ENCODE assay signal across 9 cellular contexts in genomic region chr7:104317944-104318629, GRCh38. TPM values are rescaled to one million over a fixed set of nuclear protein-coding genes. Genes with fewer than 3 reads are reported as not detected.
"Had no signal": no experiment of that assay in that cellular context is flagged by ENCODE, and none has a peak within 500 bp of the region (broad histone marks: within the 10 kb centered on the region; RNA-seq: fewer than 3 reads in every experiment).

No MANE protein-coding gene starts in this region.

- H3K4me3 ChIP-seq: GM23248 had no signal

- H3K4me3 Mint-ChIP-seq: IgD-negative memory B cell had no signal

- H3K27ac Mint-ChIP-seq: IgD-negative memory B cell had no signal

- FAIRE-seq: H1, H54 had no signal

- DNase-seq: GM23248, H9, HCEC 1CT, KG1 had no signal

- H3K36me3 Mint-ChIP-seq: IgD-negative memory B cell had no signal

- H2AFZ ChIP-seq: GM23248 had no signal

- H3K9ac ChIP-seq: GM23248 had no signal

- H3K27ac ChIP-seq: GM23248, HL-60 had no signal

- H3K4me1 Mint-ChIP-seq: IgD-negative memory B cell had no signal

RNA-seq across cellular contexts. Expression of gene LHFPL3, which starts 10.3 kb away (rescaled TPM):
- total RNA-seq: GM23248, H9, HT1080 had no signal
- polyA plus RNA-seq: GM23248, IgD-negative memory B cell had no signal
